Comparison of ENCODE assay signal across 21 cellular contexts in genomic region chr21:23694396-23694795, GRCh38.
DNase-seq lines count a peak whose midpoint lies in the region; TF ChIP-seq lines count a peak whose summit lies in the region.
"Had no signal": no experiment of that assay in that cellular context is flagged by ENCODE, and none has a peak within 500 bp of the region (broad histone marks: within the 10 kb centered on the region; RNA-seq: fewer than 3 reads in every experiment).

No MANE protein-coding gene starts in this region.

- H3K9me3 Mint-ChIP-seq in brain: peaks cover 0 to 7% (median 4%) of the 10 kb centered on the region in 5 experiments

- H3K4me1 Mint-ChIP-seq in brain: peaks cover 12% of the 10 kb centered on the region
- H3K4me1 Mint-ChIP-seq: stimulated activated naive CD8-positive, alpha-beta T cell treated with anti-CD3 and anti-CD28 coated beads, Interleukin-15, amount 100 ng/mL, for 72 hours had no signal

- H3K27me3 Mint-ChIP-seq in brain: no peaks in the 10 kb centered on the region
- H3K27me3 Mint-ChIP-seq: stimulated activated naive CD8-positive, alpha-beta T cell treated with anti-CD3 and anti-CD28 coated beads, Interleukin-15, amount 100 ng/mL, for 72 hours had no signal

- H3K36me3 Mint-ChIP-seq in brain: no peaks in the 10 kb centered on the region

- TF ChIP-seq CTCF in brain (conservative IDR thresholded peaks at IDR 0.05): peak; percentile 25 to 38

- H3K4me3 Mint-ChIP-seq in brain: no peak overlapping the region
- H3K4me3 Mint-ChIP-seq: activated CD8-positive, alpha-beta T cell treated with anti-CD3 and anti-CD28 coated beads, Interleukin-2, amount 10 ng/mL, durations not matched to agents 7 days and 5 days; stimulated activated naive CD8-positive, alpha-beta T cell treated with anti-CD3 and anti-CD28 coated beads, Interleukin-15, amount 100 ng/mL, for 72 hours had no signal

- DNase-seq in NCI-H748 (lab: John Stamatoyannopoulos, UW; ENCODE audit: unreplicated experiment) (peak; percentile 17), NCI-H748 treated with DMSO at 0.1 percent for 48 hours (lab: John Stamatoyannopoulos, UW) (no peak), Kasumi-1 (lab: John Stamatoyannopoulos, UW) (peak; percentile 23 to 43), NCI-H69 (lab: John Stamatoyannopoulos, UW) (peak; percentile 65), AG20443 (ENCODE audit: low spot score) (no peak), foreskin melanocyte (no peak)
- DNase-seq in activated CD4-positive, alpha-beta T cell treated with anti-CD3 and anti-CD28 coated beads for 48 hours: no peak
- DNase-seq: activated CD8-positive, alpha-beta T cell treated with anti-CD3 and anti-CD28 coated beads, Interleukin-2, amount 10 ng/mL, durations not matched to agents 7 days and 5 days; activated gamma-delta T cell; activated T-cell treated with anti-CD3 and anti-CD28 coated beads for 4 hours; C1 segment of cervical spinal cord; cerebellar nuclear complex; DMS153; kidney glomerular epithelial cell; NCI-H1436 treated with DMSO at 0.1 percent for 48 hours; sigmoid colon; stimulated activated CD4-positive, alpha-beta T cell treated with anti-CD3 and anti-CD28 coated beads, Interleukin-15, amount 100 ng/mL, for 24 hours; stimulated activated naive CD8-positive, alpha-beta T cell treated with anti-CD3 and anti-CD28 coated beads, Interleukin-15, amount 100 ng/mL, for 72 hours; T1000; thyroid gland had no signal

- peak overlapping the region in 1 of 5 experiments; percentile 2 for H3K27ac Mint-ChIP-seq in brain
- H3K27ac Mint-ChIP-seq: activated CD8-positive, alpha-beta T cell treated with anti-CD3 and anti-CD28 coated beads, Interleukin-2, amount 10 ng/mL, durations not matched to agents 7 days and 5 days; stimulated activated naive CD8-positive, alpha-beta T cell treated with anti-CD3 and anti-CD28 coated beads, Interleukin-15, amount 100 ng/mL, for 72 hours had no signal

Comparison
In these comparisons a context has a peak if more than half of its experiments do, and no peak if none do; other contexts are left out.
1. DNase-seq: peak in NCI-H748 (single experiment), Kasumi-1 (2 of 2) and NCI-H69 (single experiment); none in NCI-H748 treated with DMSO at 0.1 percent for 48 hours (single experiment), AG20443 (single experiment), activated CD4-positive, alpha-beta T cell treated with anti-CD3 and anti-CD28 coated beads for 48 hours (single experiment) and foreskin melanocyte (single experiment).